ENCODE assay signal across 9 cellular contexts in genomic region chr18:7038330-7038846, GRCh38.
A peak's percentile ranks its signal among the peaks of the same experiment; 100 is the strongest.
DNase-seq lines count a peak whose midpoint lies in the region; ATAC-seq and TF ChIP-seq lines count a peak whose summit lies in the region.
"Had no signal": no experiment of that assay in that cellular context is flagged by ENCODE, and none has a peak within 500 bp of the region (broad histone marks: within the 10 kb centered on the region; RNA-seq: fewer than 3 reads in every experiment).

No MANE protein-coding gene starts in this region.

- H3K4me2 ChIP-seq in OCI-LY7 (ENCODE audit: low read length): no peak overlapping the region

- no peaks in the 10 kb centered on the region for H4K20me1 ChIP-seq in OCI-LY7 (ENCODE audit: insufficient read depth, low read length)

- no peak overlapping the region for H2AFZ ChIP-seq in OCI-LY7 (ENCODE audit: low read length)

- CTCF ChIA-PET in OCI-LY7 (lab: Charles Lee; ENCODE audit: unreplicated experiment): no interaction called here

- no peak for ATAC-seq in HG03025 (IDR thresholded peaks at IDR 0.05; ENCODE audit: low FRiP score, unreplicated experiment)
- no peak for ATAC-seq in T-helper 17 cell

- peak overlapping the region; percentile 3 for H3K27ac Mint-ChIP-seq in nephron progenitor cell
- no peak overlapping the region for H3K27ac Mint-ChIP-seq in T-helper 17 cell
- H3K27ac Mint-ChIP-seq: stimulated activated naive CD8-positive, alpha-beta T cell treated with anti-CD3 and anti-CD28 coated beads, Interleukin-15, Interleukin-2, amounts not matched to agents 100 ng/mL and 50 ng/mL, for 24 hours had no signal

- DNase-seq in ACHN (peak; percentile 89), H7 (peak; percentile 81), OCI-LY7 (ENCODE audit: low spot score) (peak; percentile 1), epithelial cell of proximal tubule (ENCODE audit: low read depth) (peak; percentile 98), nephron progenitor cell (peak; percentile 69), T-helper 17 cell (no peak)
- no peak for DNase-seq in effector CD4-positive, alpha-beta T cell

- H3K4me1 Mint-ChIP-seq in nephron progenitor cell: peaks cover 13% of the 10 kb centered on the region
- no peaks in the 10 kb centered on the region for H3K4me1 Mint-ChIP-seq in T-helper 17 cell

- POLR2A ChIA-PET in OCI-LY7 (lab: Charles Lee): interaction anchor here (0.6 kb wide), 1 partner anchor 161 kb away, joined by 4 read pairs; no protein-coding TSS in a partner anchor

- H3K4me3 Mint-ChIP-seq in nephron progenitor cell (no peak overlapping the region), T-helper 17 cell (no peak overlapping the region)
- H3K4me3 Mint-ChIP-seq: stimulated activated naive CD8-positive, alpha-beta T cell treated with anti-CD3 and anti-CD28 coated beads, Interleukin-15, Interleukin-2, amounts not matched to agents 100 ng/mL and 50 ng/mL, for 24 hours had no signal

- H3K9me3 ChIP-seq in OCI-LY7 (ENCODE audit: low read length): no peaks in the 10 kb centered on the region
- H3K9me3 ChIP-seq in T-helper 17 cell (ENCODE audit: control insufficient read depth, low read length, poor library complexity, severe bottlenecking): no peaks in the 10 kb centered on the region

- H3K9me3 Mint-ChIP-seq in nephron progenitor cell: no peaks in the 10 kb centered on the region

- no peaks in the 10 kb centered on the region for H3K4me1 ChIP-seq in OCI-LY7 (ENCODE audit: insufficient read depth, low read length, poor library complexity, severe bottlenecking)

- H3K36me3 ChIP-seq in H7 (replicated peaks; ENCODE audit: control insufficient read depth, insufficient read depth, low read length) (no peaks in the 10 kb centered on the region; the same call in none of the 2 replicates), OCI-LY7 (ENCODE audit: insufficient read depth, low read length) (no peaks in the 10 kb centered on the region)

- in situ Hi-C loops in ACHN (cut with HindIII; ENCODE audit: low pct_ligation_motif_present, low pct_unique_long_range_greater_than_20kb, low sequenced_read_pairs): no loop called here

- H3K79me2 ChIP-seq in OCI-LY7 (ENCODE audit: insufficient read depth, low read depth, low read length): no peaks in the 10 kb centered on the region

- TF ChIP-seq CTCF in OCI-LY7 (conservative IDR thresholded peaks at IDR 0.05; ENCODE audit: low read length) (peak; percentile 66), epithelial cell of proximal tubule (conservative IDR thresholded peaks at IDR 0.05; ENCODE audit: low read depth, low read length) (peak; percentile 86), nephron progenitor cell (IDR thresholded peaks at IDR 0.05) (peak; percentile 63)

- no peak overlapping the region for H3K27ac ChIP-seq in OCI-LY7 (ENCODE audit: low read depth, low read length, poor library complexity, severe bottlenecking)

- H3K4me3 ChIP-seq in H7 (ENCODE audit: insufficient read depth, low read depth, low read length) (no peak overlapping the region), OCI-LY7 (ENCODE audit: low read depth, low read length, poor library complexity, severe bottlenecking) (no peak overlapping the region), epithelial cell of proximal tubule (ENCODE audit: low read depth, low read length) (peak overlapping the region; percentile 30)

- intact Hi-C loops in OCI-LY7 (cut with micrococcal nuclease; ENCODE audit: unreplicated experiment): no loop called here

- H3K9me2 ChIP-seq in OCI-LY7 (ENCODE audit: insufficient read depth, low read length): no peaks in the 10 kb centered on the region

- H3K36me3 Mint-ChIP-seq in nephron progenitor cell (ENCODE audit: low read depth): peaks cover 58% of the 10 kb centered on the region
- H3K36me3 Mint-ChIP-seq in T-helper 17 cell (ENCODE audit: low read depth): peaks cover 2% of the 10 kb centered on the region

- H3K27me3 Mint-ChIP-seq in nephron progenitor cell (ENCODE audit: low read depth, poor library complexity): peaks cover 2% of the 10 kb centered on the region
- H3K27me3 Mint-ChIP-seq in T-helper 17 cell: no peaks in the 10 kb centered on the region

- no TSS peak for BruUV-seq in OCI-LY7 (replicated peaks; lab: Mats Ljungman, UMichigan)

- H3K27me3 ChIP-seq in H7 (ENCODE audit: control insufficient read depth, insufficient read depth, low read length): no peaks in the 10 kb centered on the region

Comparison
In these comparisons a context has a peak if more than half of its experiments do, and no peak if none do; other contexts are left out.
1. DNase-seq: peak in ACHN (single experiment), H7 (single experiment), OCI-LY7 (single experiment), epithelial cell of proximal tubule (single experiment) and nephron progenitor cell (single experiment); none in effector CD4-positive, alpha-beta T cell (single experiment) and T-helper 17 cell (0 of 3).
2. Peak in every context shown above with its lines, with median percentiles within 50 percentile points of each other: CTCF ChIP-seq.